8 cellular contexts compared by ENCODE assay signal in genomic region chr5:149381986-149382338, GRCh38.
A peak's percentile ranks its signal among the peaks of the same experiment; 100 is the strongest.
DNase-seq lines count a peak whose midpoint lies in the region; ATAC-seq lines count a peak whose summit lies in the region.

No MANE protein-coding gene starts in this region.

- H3K36me3 ChIP-seq in mucosa of stomach (ENCODE audit: control insufficient read depth, insufficient read depth, low read length) = no peaks in the 10 kb centered on the region

- no peaks in the 10 kb centered on the region for H3K9me3 ChIP-seq in mucosa of stomach (ENCODE audit: control insufficient read depth, low read length)

- H3K4me3 ChIP-seq in mucosa of stomach (ENCODE audit: low read length) = no peak overlapping the region

- H3K9ac ChIP-seq in mucosa of stomach (ENCODE audit: low read length) = peak overlapping the region; percentile 35

- peaks cover 11% of the 10 kb centered on the region for H3K4me1 ChIP-seq in mucosa of stomach (ENCODE audit: control insufficient read depth, insufficient read depth, low read length)

- peak; percentile 74 for ATAC-seq in HG02981 (IDR thresholded peaks at IDR 0.05; ENCODE audit: unreplicated experiment)

- DNase-seq in NCI-H748 (lab: John Stamatoyannopoulos, UW; ENCODE audit: unreplicated experiment) (peak; percentile 55), NCI-H748 treated with DMSO at 0.1 percent for 48 hours (lab: John Stamatoyannopoulos, UW) (no peak), NOMO-1 treated with DMSO at 0.1 percent for 48 hours (lab: John Stamatoyannopoulos, UW; ENCODE audit: unreplicated experiment) (peak; percentile 50), epidermal melanocyte (ENCODE audit: insufficient read length, low spot score) (peak; percentile 96)
- DNase-seq in activated CD8-positive, alpha-beta memory T cell treated with anti-CD3 and anti-CD28 coated beads, Interleukin-2, amount 50 U/mL, for 4 hours = peak; percentile 74
- DNase-seq in stimulated activated CD8-positive, alpha-beta memory T cell treated with anti-CD3 and anti-CD28 coated beads, Interleukin-7, amount 100 ng/mL, for 1 hour (ENCODE audit: low read depth in 2 of 2) = peak; percentile 39 to 66

- H3K27me3 ChIP-seq in mucosa of stomach (ENCODE audit: control insufficient read depth, insufficient read depth, low read length) = no peaks in the 10 kb centered on the region
